7 cellular contexts compared by ENCODE assay signal in the genomic region with DNA sequence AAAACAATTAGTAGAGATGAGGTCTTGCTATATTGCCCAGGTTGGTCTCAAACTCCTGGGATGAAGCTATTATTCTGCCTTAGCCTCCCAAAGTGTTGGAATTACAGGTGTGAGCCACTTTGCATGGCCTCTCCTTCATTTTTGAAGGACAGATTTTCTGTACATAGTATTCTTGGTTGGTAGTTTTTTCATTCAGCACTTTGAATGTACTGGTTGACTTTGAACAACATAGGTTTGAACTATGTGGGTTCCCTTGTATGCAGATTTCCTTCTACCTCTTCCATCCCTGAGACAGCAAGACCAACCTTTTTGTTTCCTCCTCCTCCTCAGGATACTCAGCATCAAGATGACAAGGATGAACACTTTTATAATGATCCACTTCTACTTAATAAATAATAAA.
"Had no signal": no experiment of that assay in that cellular context is flagged by ENCODE, and none has a peak within 500 bp of the region (broad histone marks: within the 10 kb centered on the region; RNA-seq: fewer than 3 reads in every experiment).

No MANE protein-coding gene starts in this region.

- H3K4me2 ChIP-seq: KMS-11 had no signal

- H3K4me3 ChIP-seq: K562 had no signal

- H3K27ac ChIP-seq: HL-60, KMS-11 had no signal

- DNase-seq: IMR-90, KBM-7, KG1 had no signal

- H3K9ac ChIP-seq: KMS-11 had no signal

- ATAC-seq: K562 had no signal

- FAIRE-seq: HTR-8/SVneo, K562 had no signal
